In genomic region chr2:241794250-241794823, GRCh38 we compare ENCODE assay signal across 16 cellular contexts. TPM values are rescaled to one million over a fixed set of nuclear protein-coding genes. Genes with fewer than 3 reads are reported as not detected.
A peak's percentile ranks its signal among the peaks of the same experiment; 100 is the strongest.
DNase-seq lines count a peak whose midpoint lies in the region; ATAC-seq and TF ChIP-seq lines count a peak whose summit lies in the region.
"Had no signal": no experiment of that assay in that cellular context is flagged by ENCODE, and none has a peak within 500 bp of the region (broad histone marks: within the 10 kb centered on the region; RNA-seq: fewer than 3 reads in every experiment).

No MANE protein-coding gene starts in this region.

- no peak overlapping the region for H3K4ac ChIP-seq in neuronal stem cell (ENCODE audit: low read length)

- no peak overlapping the region for H3K4me2 ChIP-seq in neuronal stem cell (ENCODE audit: insufficient read depth, low read length, poor library complexity, severe bottlenecking)

- no peak overlapping the region for H2BK120ac ChIP-seq in neuronal stem cell (ENCODE audit: low read depth, low read length)

- peaks cover 8% of the 10 kb centered on the region for H3K27me3 ChIP-seq in left ventricle myocardium inferior (ENCODE audit: low read depth)
- H3K27me3 ChIP-seq in colonic mucosa, result no peaks in the 10 kb centered on the region
- H3K27me3 ChIP-seq in neuronal stem cell (ENCODE audit: control insufficient read depth in 3 of 3, insufficient read depth in 3 of 3, low read depth in 1 of 3, low read length in 3 of 3), result no peaks in the 10 kb centered on the region

- DNase-seq in left ventricle myocardium inferior (peak; percentile 10), Right ventricle myocardium superior (no peak), GM13977 (ENCODE audit: low spot score) (peak; percentile 8), colonic mucosa (peak; percentile 38), neuronal stem cell (ENCODE audit: low spot score) (no peak), mesenteric fat pad (ENCODE audit: low spot score) (no peak)
- DNase-seq: ACHN; CD8-positive, alpha-beta memory T cell; GF-D8; Karpas-422; NCI-H187 treated with DMSO at 0.1 percent for 48 hours; NCI-H82; SHP77 had no signal

- H3K79me1 ChIP-seq in neuronal stem cell (ENCODE audit: low read depth, low read length), result no peaks in the 10 kb centered on the region

- peak overlapping the region in 1 of 2 donors; percentile 85 for H3K9ac ChIP-seq in colonic mucosa (ENCODE audit: low read depth in 2 of 2, low read length in 2 of 2)
- H3K9ac ChIP-seq in neuronal stem cell (ENCODE audit: low read depth, low read length, poor library complexity), result no peak overlapping the region

- no peak overlapping the region for H3K23ac ChIP-seq in neuronal stem cell (ENCODE audit: low read depth, low read length, poor library complexity)

- H3K4me3 ChIP-seq in left ventricle myocardium inferior, result no peak overlapping the region
- H3K4me3 ChIP-seq in colonic mucosa, result no peak overlapping the region
- no peak overlapping the region for H3K4me3 ChIP-seq in neuronal stem cell (ENCODE audit: low read length in 2 of 2)

- peak overlapping the region; percentile 65 for H4K8ac ChIP-seq in neuronal stem cell (ENCODE audit: low read depth, low read length)

- TF ChIP-seq CTCF in left ventricle myocardium inferior (IDR thresholded peaks at IDR 0.05; ENCODE audit: borderline replicate concordance) (no peak), GM13977 (IDR thresholded peaks at IDR 0.05; ENCODE audit: extremely low read depth, insufficient read depth, missing control alignments) (no peak), colonic mucosa (IDR thresholded peaks at IDR 0.05) (no peak)

- ATAC-seq in Right ventricle myocardium superior (ENCODE audit: poor library complexity) (no peak), GM19455 (IDR thresholded peaks at IDR 0.05; ENCODE audit: unreplicated experiment) (no peak), GM18907 (IDR thresholded peaks at IDR 0.05; ENCODE audit: unreplicated experiment) (no peak)

- no CpG with 5 or more reads among the region's 10 CpGs for WGBS in neuronal stem cell (ENCODE audit: extremely low coverage in 2 of 2, insufficient read length in 2 of 2, insufficient replicate concordance in 1 of 2), 2 donors

- peak overlapping the region; percentile 57 for H3K18ac ChIP-seq in neuronal stem cell (ENCODE audit: low read length)

- H3K14ac ChIP-seq in neuronal stem cell (ENCODE audit: low read length), result no peak overlapping the region

- intact Hi-C loops in left ventricle myocardium inferior (cut with micrococcal nuclease), result no loop called here
- intact Hi-C loops in Right ventricle myocardium superior (cut with DNase I), result no loop called here
- intact Hi-C loops in colonic mucosa (cut with DNase I), result no loop called here

- no peak overlapping the region for H2BK15ac ChIP-seq in neuronal stem cell (ENCODE audit: low read length)

- H3K4me1 ChIP-seq in left ventricle myocardium inferior (peaks cover 6% of the 10 kb centered on the region), colonic mucosa (peaks cover 12% of the 10 kb centered on the region), neuronal stem cell (ENCODE audit: control insufficient read depth in 2 of 2, insufficient read depth in 1 of 2, low read depth in 1 of 2, low read length in 2 of 2) (no peaks in the 10 kb centered on the region)

- no peaks in the 10 kb centered on the region for H3K36me3 ChIP-seq in left ventricle myocardium inferior
- no peaks in the 10 kb centered on the region for H3K36me3 ChIP-seq in colonic mucosa
- H3K36me3 ChIP-seq in neuronal stem cell (replicated peaks in 1 of 2; ENCODE audit: control insufficient read depth in 2 of 2, insufficient read depth in 2 of 2, low read length in 2 of 2), result no peaks in the 10 kb centered on the region

- H2BK12ac ChIP-seq in neuronal stem cell (ENCODE audit: low read length), result no peak overlapping the region

- H3K27ac ChIP-seq in left ventricle myocardium inferior (replicated peaks), result no peak overlapping the region
- H3K27ac ChIP-seq in colonic mucosa, result peak overlapping the region; percentile 86
- H3K27ac ChIP-seq in neuronal stem cell (replicated peaks; ENCODE audit: low read length), result no peak overlapping the region

- no peak overlapping the region for H2AFZ ChIP-seq in neuronal stem cell (ENCODE audit: low read length)

- H2AK5ac ChIP-seq in neuronal stem cell (ENCODE audit: low read depth, low read length), result peak overlapping the region; percentile 37

- H3K9me3 ChIP-seq in left ventricle myocardium inferior (replicated peaks) (no peaks in the 10 kb centered on the region), colonic mucosa (no peaks in the 10 kb centered on the region), neuronal stem cell (replicated peaks in 1 of 2; ENCODE audit: control insufficient read depth in 2 of 2, insufficient read depth in 1 of 2, low read depth in 1 of 2, low read length in 2 of 2) (peaks cover 0 to 4% of the 10 kb centered on the region in 2 donors)

- H2BK5ac ChIP-seq in neuronal stem cell (ENCODE audit: low read length), result no peak overlapping the region

- no peak overlapping the region for H4K91ac ChIP-seq in neuronal stem cell (ENCODE audit: low read depth, low read length, poor library complexity)

- in situ Hi-C loops in GM13977 (cut with MboI; ENCODE audit: low pct_unique_long_range_greater_than_20kb, low sequenced_read_pairs, unreplicated experiment), result no loop called here

RNA-seq across cellular contexts. Expression of gene NEU4, which starts 14.7 kb away (rescaled TPM):
- not detected for total RNA-seq in left ventricle myocardium inferior
- total RNA-seq in Right ventricle myocardium superior, result not detected
- total RNA-seq in colonic mucosa, result 10 to 100 TPM; 36.9 to 84.5 TPM
- 0.45 TPM for polyA plus RNA-seq in neuronal stem cell (2013, experiment 1 of 2)
- 0.37 TPM for polyA plus RNA-seq in neuronal stem cell (2013, experiment 2 of 2)
- 1.1 TPM for total RNA-seq in mesenteric fat pad
- total RNA-seq: B cell; CD8-positive, alpha-beta memory T cell had no signal
- polyA plus RNA-seq: CD8-positive, alpha-beta memory T cell had no signal

RNA-seq across cellular contexts. Expression of gene GAL3ST2, which starts 17.7 kb away (rescaled TPM):
- total RNA-seq in left ventricle myocardium inferior (not detected), Right ventricle myocardium superior (not detected), colonic mucosa (10 to 100 TPM; 34.2 to 70.2 TPM), mesenteric fat pad (not detected)
- 0.45 TPM for polyA plus RNA-seq in neuronal stem cell (2013, experiment 1 of 2)
- 0.47 TPM for polyA plus RNA-seq in neuronal stem cell (2013, experiment 2 of 2)
- total RNA-seq: B cell had no signal
- polyA plus RNA-seq: CD8-positive, alpha-beta memory T cell had no signal

RNA-seq across cellular contexts. Expression of gene D2HGDH, which starts 59.9 kb away (rescaled TPM):
- total RNA-seq in left ventricle myocardium inferior, result 17.8 TPM
- 19.0 TPM for total RNA-seq in Right ventricle myocardium superior
- total RNA-seq in colonic mucosa, result 10 to 100 TPM; 42.0 to 76.6 TPM
- 5.2 TPM for polyA plus RNA-seq in neuronal stem cell (2013, experiment 1 of 2)
- 5.3 TPM for polyA plus RNA-seq in neuronal stem cell (2013, experiment 2 of 2)
- total RNA-seq in mesenteric fat pad, result 27.0 TPM

Comparison
In these comparisons a context has a peak if more than half of its experiments do, and no peak if none do; other contexts are left out.
1. DNase-seq: peak in left ventricle myocardium inferior (single experiment), GM13977 (single experiment) and colonic mucosa (single experiment); none in Right ventricle myocardium superior (single experiment), neuronal stem cell (single experiment) and mesenteric fat pad (single experiment).
2. RNA of gene NEU4, which starts 14.7 kb away (total RNA-seq): 36.9 to 84.5 TPM in colonic mucosa; 1.1 TPM in mesenteric fat pad (single experiment), not detected in left ventricle myocardium inferior (single experiment) and not detected in Right ventricle myocardium superior (single experiment); every median in the first group is over 10 times any median in the second.
3. RNA of gene GAL3ST2, which starts 17.7 kb away (total RNA-seq): 34.2 to 70.2 TPM in colonic mucosa; not detected in mesenteric fat pad (single experiment), not detected in left ventricle myocardium inferior (single experiment) and not detected in Right ventricle myocardium superior (single experiment); every median in the first group is over 10 times any median in the second.